In the genomic region with DNA sequence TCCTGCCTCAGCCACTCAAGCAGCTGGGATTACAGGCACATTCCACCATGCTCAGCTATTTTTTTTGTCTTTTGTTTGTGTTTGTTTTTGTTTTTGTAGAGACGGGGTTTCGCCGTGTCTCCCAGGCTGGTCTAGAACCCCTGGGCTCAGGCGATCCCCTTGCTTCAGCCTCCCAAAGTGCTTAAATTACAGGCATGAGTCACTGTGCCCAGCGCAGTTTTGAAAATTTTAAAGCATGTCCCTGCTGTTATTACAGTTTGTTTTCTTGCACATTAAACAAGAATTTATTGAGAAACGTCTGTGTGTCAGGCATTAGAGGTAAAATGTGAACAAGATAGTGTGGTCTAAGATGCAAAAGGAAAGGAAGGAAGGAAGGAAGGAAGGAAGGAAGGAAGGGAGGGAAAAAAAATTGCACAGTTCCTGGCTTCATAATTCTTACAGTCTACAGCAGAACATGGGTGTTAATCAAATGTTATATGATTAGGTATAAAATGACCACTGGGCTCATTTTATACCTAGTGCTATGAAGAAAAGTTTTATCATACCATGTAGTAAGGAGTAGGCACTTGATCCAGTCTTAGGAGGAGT, we compare ENCODE assay signal across 27 cellular contexts.
DNase-seq lines count a peak whose midpoint lies in the region; ATAC-seq and TF ChIP-seq lines count a peak whose summit lies in the region.
"Had no signal": no experiment of that assay in that cellular context is flagged by ENCODE, and none has a peak within 500 bp of the region (broad histone marks: within the 10 kb centered on the region; RNA-seq: fewer than 3 reads in every experiment).

No MANE protein-coding gene starts in this region.

- TF ChIP-seq CTCF in astrocyte of the spinal cord (IDR thresholded peaks at IDR 0.05; ENCODE audit: low read depth, low read length) (no peak), fibroblast of villous mesenchyme (IDR thresholded peaks at IDR 0.05; ENCODE audit: insufficient read depth, low read depth, low read length) (no peak), type B pancreatic cell (conservative IDR thresholded peaks at IDR 0.05) (no peak), MM.1S (IDR thresholded peaks at IDR 0.05; ENCODE audit: low read length) (no peak)

- no peaks in the 10 kb centered on the region for H3K79me2 ChIP-seq in MM.1S (ENCODE audit: low read length)

- H3K4me3 Mint-ChIP-seq in activated naive CD8-positive, alpha-beta T cell treated with anti-CD3 and anti-CD28 coated beads for 36 hours, result no peak overlapping the region
- no peak overlapping the region for H3K4me3 Mint-ChIP-seq in activated naive CD8-positive, alpha-beta T cell treated with anti-CD3 and anti-CD28 coated beads, Interleukin-2, amount 50 U/mL, for 24 hours
- H3K4me3 Mint-ChIP-seq in type B pancreatic cell, result no peak overlapping the region
- H3K4me3 Mint-ChIP-seq: central memory CD8-positive, alpha-beta T cell; IgD-negative memory B cell had no signal

- no peaks in the 10 kb centered on the region for H3K9me2 ChIP-seq in MM.1S (replicated peaks; ENCODE audit: insufficient read depth, low read length)

- H3K27ac Mint-ChIP-seq in activated naive CD8-positive, alpha-beta T cell treated with anti-CD3 and anti-CD28 coated beads for 36 hours, result peak overlapping the region; percentile 49
- no peak overlapping the region for H3K27ac Mint-ChIP-seq in activated naive CD8-positive, alpha-beta T cell treated with anti-CD3 and anti-CD28 coated beads, Interleukin-2, amount 50 U/mL, for 24 hours
- H3K27ac Mint-ChIP-seq in type B pancreatic cell, result peak overlapping the region; percentile 2
- H3K27ac Mint-ChIP-seq: IgD-negative memory B cell had no signal

- in situ Hi-C loops in astrocyte of the spinal cord (cut with HindIII; ENCODE audit: low sequenced_read_pairs), result no loop called here

- H2AFZ ChIP-seq in MM.1S (ENCODE audit: low read length), result no peak overlapping the region

- H3K4me3 ChIP-seq in astrocyte of the spinal cord (ENCODE audit: low read depth, low read length), result no peak overlapping the region
- H3K4me3 ChIP-seq in fibroblast of villous mesenchyme (ENCODE audit: low read depth, low read length), result no peak overlapping the region
- H3K4me3 ChIP-seq in MM.1S (ENCODE audit: low read length), result no peak overlapping the region
- H3K4me3 ChIP-seq: BLaER1, heart left ventricle, spleen, stomach, upper lobe of right lung had no signal

- H3K9ac ChIP-seq in MM.1S (ENCODE audit: low read length), result no peak overlapping the region
- H3K9ac ChIP-seq: BLaER1 had no signal

- H3K27me3 Mint-ChIP-seq in activated naive CD8-positive, alpha-beta T cell treated with anti-CD3 and anti-CD28 coated beads for 36 hours, result no peaks in the 10 kb centered on the region
- no peaks in the 10 kb centered on the region for H3K27me3 Mint-ChIP-seq in activated naive CD8-positive, alpha-beta T cell treated with anti-CD3 and anti-CD28 coated beads, Interleukin-2, amount 50 U/mL, for 24 hours
- H3K27me3 Mint-ChIP-seq in type B pancreatic cell, result no peaks in the 10 kb centered on the region
- H3K27me3 Mint-ChIP-seq: central memory CD8-positive, alpha-beta T cell; IgD-negative memory B cell had no signal

- no peak for DNase-seq in activated naive CD8-positive, alpha-beta T cell treated with anti-CD3 and anti-CD28 coated beads for 36 hours
- DNase-seq in activated naive CD8-positive, alpha-beta T cell treated with anti-CD3 and anti-CD28 coated beads, Interleukin-2, amount 50 U/mL, for 24 hours, result no peak
- DNase-seq in astrocyte of the spinal cord (ENCODE audit: low read depth, low spot score) (peak; percentile 69), fibroblast of villous mesenchyme (ENCODE audit: low read depth) (peak; percentile 54), type B pancreatic cell (ENCODE audit: extremely low spot score, unreplicated experiment) (no peak), COR-L47 (lab: John Stamatoyannopoulos, UW) (no peak), MM.1S (no peak)
- DNase-seq: 8988T; activated CD4-positive, alpha-beta T cell treated with anti-CD3 and anti-CD28 coated beads, Interleukin-2, amount 50 U/mL, for 4 hours; activated gamma-delta T cell; amniotic stem cell; heart left ventricle; left ventricle myocardium superior; NCI-H1694; NCI-H2171 treated with DMSO at 0.1 percent for 48 hours; NCI-H526; nucleus accumbens; spleen; stimulated activated CD4-positive, alpha-beta T cell treated with anti-CD3 and anti-CD28 coated beads, Interleukin-4, amount 100 ng/mL, for 4 hours; stomach; upper lobe of right lung had no signal

- no peaks in the 10 kb centered on the region for H3K4me1 ChIP-seq in MM.1S (ENCODE audit: low read length)
- H3K4me1 ChIP-seq: upper lobe of right lung had no signal

- H3K4me1 Mint-ChIP-seq in activated naive CD8-positive, alpha-beta T cell treated with anti-CD3 and anti-CD28 coated beads for 36 hours, result peaks cover 2% of the 10 kb centered on the region
- peaks cover 13% of the 10 kb centered on the region for H3K4me1 Mint-ChIP-seq in activated naive CD8-positive, alpha-beta T cell treated with anti-CD3 and anti-CD28 coated beads, Interleukin-2, amount 50 U/mL, for 24 hours
- peaks cover 13% of the 10 kb centered on the region for H3K4me1 Mint-ChIP-seq in type B pancreatic cell (ENCODE audit: unreplicated experiment)

- H3K27ac ChIP-seq in MM.1S (ENCODE audit: low read length), result no peak overlapping the region
- H3K27ac ChIP-seq: BLaER1, spleen, stomach, upper lobe of right lung had no signal

- H3K36me3 ChIP-seq in MM.1S (replicated peaks; ENCODE audit: insufficient read depth, low read length), result no peaks in the 10 kb centered on the region
- H3K36me3 ChIP-seq: BLaER1, heart left ventricle, spleen, stomach, upper lobe of right lung had no signal

- H4K20me1 ChIP-seq in MM.1S (ENCODE audit: insufficient read depth, low read length), result no peaks in the 10 kb centered on the region; the same call in 1 of the 2 replicates
- H4K20me1 ChIP-seq: BLaER1 had no signal

- H3K36me3 Mint-ChIP-seq in activated naive CD8-positive, alpha-beta T cell treated with anti-CD3 and anti-CD28 coated beads for 36 hours, result no peaks in the 10 kb centered on the region
- no peaks in the 10 kb centered on the region for H3K36me3 Mint-ChIP-seq in activated naive CD8-positive, alpha-beta T cell treated with anti-CD3 and anti-CD28 coated beads, Interleukin-2, amount 50 U/mL, for 24 hours (ENCODE audit: low read depth)
- H3K36me3 Mint-ChIP-seq in type B pancreatic cell, result no peaks in the 10 kb centered on the region

- H3F3A ChIP-seq in MM.1S (ENCODE audit: insufficient read depth, low read length), result no peaks in the 10 kb centered on the region

- H3K4me2 ChIP-seq in MM.1S (ENCODE audit: low read depth, low read length), result no peak overlapping the region
- H3K4me2 ChIP-seq: BLaER1 had no signal

- no peaks in the 10 kb centered on the region for H3K9me3 Mint-ChIP-seq in activated naive CD8-positive, alpha-beta T cell treated with anti-CD3 and anti-CD28 coated beads for 36 hours
- H3K9me3 Mint-ChIP-seq in activated naive CD8-positive, alpha-beta T cell treated with anti-CD3 and anti-CD28 coated beads, Interleukin-2, amount 50 U/mL, for 24 hours, result peaks cover 4% of the 10 kb centered on the region
- H3K9me3 Mint-ChIP-seq in type B pancreatic cell, result no peaks in the 10 kb centered on the region

- H3K27me3 ChIP-seq in MM.1S (replicated peaks; ENCODE audit: insufficient read depth, low read length), result no peaks in the 10 kb centered on the region
- H3K27me3 ChIP-seq: BLaER1, heart left ventricle, spleen, stomach, upper lobe of right lung had no signal

- no peaks in the 10 kb centered on the region for H3K9me3 ChIP-seq in MM.1S (replicated peaks; ENCODE audit: insufficient read depth, low read length)
- H3K9me3 ChIP-seq: heart left ventricle, spleen, stomach, upper lobe of right lung had no signal

- no peak for ATAC-seq in activated naive CD8-positive, alpha-beta T cell treated with anti-CD3 and anti-CD28 coated beads, Interleukin-2, amount 50 U/mL, for 24 hours
- ATAC-seq in GM18511 (IDR thresholded peaks at IDR 0.05; ENCODE audit: unreplicated experiment), result no peak
- ATAC-seq: esophagus mucosa, heart left ventricle, left ventricle myocardium superior, Right ventricle myocardium inferior, upper lobe of right lung had no signal

Comparison
In these comparisons a context has a peak if more than half of its experiments do, and no peak if none do; other contexts are left out.
1. DNase-seq: peak in astrocyte of the spinal cord (single experiment) and fibroblast of villous mesenchyme (single experiment); none in activated naive CD8-positive, alpha-beta T cell treated with anti-CD3 and anti-CD28 coated beads for 36 hours (single experiment), activated naive CD8-positive, alpha-beta T cell treated with anti-CD3 and anti-CD28 coated beads, Interleukin-2, amount 50 U/mL, for 24 hours (single experiment), type B pancreatic cell (single experiment), COR-L47 (single experiment) and MM.1S (single experiment).